In genomic region chr12:1590083-1590979, GRCh38 we compare ENCODE assay signal across 8 cellular contexts. TPM values are rescaled to one million over a fixed set of nuclear protein-coding genes. Genes with fewer than 3 reads are reported as not detected.
DNase-seq lines count a peak whose midpoint lies in the region; ATAC-seq, FAIRE-seq and TF ChIP-seq lines count a peak whose summit lies in the region.

No MANE protein-coding gene starts in this region.

- ATAC-seq in activated T-cell treated with anti-CD3 and anti-CD28 coated beads, Interleukin-2, amount 50 U/mL, for 4 hours, result no peak
- ATAC-seq in HepG2 (no peak), HG02610 (IDR thresholded peaks at IDR 0.05; ENCODE audit: unreplicated experiment) (no peak), GM21717 (IDR thresholded peaks at IDR 0.05; ENCODE audit: unreplicated experiment) (no peak)

- TF ChIP-seq RAD21 in HepG2 (CRISPR knock-in tag; IDR thresholded peaks at IDR 0.05), result no peak

- H3K27me3 Mint-ChIP-seq in activated T-cell treated with anti-CD3 and anti-CD28 coated beads, Interleukin-2, amount 50 U/mL, for 4 hours (ENCODE audit: low read depth), result no peaks in the 10 kb centered on the region

- peak overlapping the region; percentile 95 for H3K4me3 Mint-ChIP-seq in activated T-cell treated with anti-CD3 and anti-CD28 coated beads, Interleukin-2, amount 50 U/mL, for 4 hours

- TF ChIP-seq CTCF in HepG2 (CRISPR knock-in tag; IDR thresholded peaks at IDR 0.05) (no peak), thyroid gland (IDR thresholded peaks at IDR 0.05) (no peak)

- peaks cover 11% of the 10 kb centered on the region for H3K36me3 Mint-ChIP-seq in activated T-cell treated with anti-CD3 and anti-CD28 coated beads, Interleukin-2, amount 50 U/mL, for 4 hours (ENCODE audit: insufficient read depth)

- peaks cover 43% of the 10 kb centered on the region for H3K4me1 ChIP-seq in HepG2 (ENCODE audit: insufficient read depth, low read length)
- peaks cover 51 to 56% of the 10 kb centered on the region in 2 donors for H3K4me1 ChIP-seq in thyroid gland

- no peaks in the 10 kb centered on the region for H3K36me3 ChIP-seq in HepG2 (replicated peaks in 1 of 2; ENCODE audit: control insufficient read depth in 1 of 2, insufficient read depth in 2 of 2, low read length in 2 of 2)
- no peaks in the 10 kb centered on the region for H3K36me3 ChIP-seq in thyroid gland

- no peaks in the 10 kb centered on the region for H3K9me3 Mint-ChIP-seq in activated T-cell treated with anti-CD3 and anti-CD28 coated beads, Interleukin-2, amount 50 U/mL, for 4 hours

- H2AFZ ChIP-seq in HepG2 (ENCODE audit: low read length), result no peak overlapping the region

- POLR2A ChIA-PET in HepG2 (lab: Yijun Ruan, JAX), result no interaction called here

- H3K4me1 Mint-ChIP-seq in activated T-cell treated with anti-CD3 and anti-CD28 coated beads, Interleukin-2, amount 50 U/mL, for 4 hours (ENCODE audit: low read depth), result peaks cover 60% of the 10 kb centered on the region

- H3K9me3 ChIP-seq in HepG2 (ENCODE audit: low read length) (no peaks in the 10 kb centered on the region), thyroid gland (no peaks in the 10 kb centered on the region)

- DNase-seq in activated T-cell treated with anti-CD3 and anti-CD28 coated beads, Interleukin-2, amount 50 U/mL, for 4 hours, result no peak
- DNase-seq in activated T-cell treated with anti-CD3 and anti-CD28 coated beads for 4 hours, result no peak
- peak in 41 of 61 donors; percentile 13 to 63 (median 40) for DNase-seq in caudate nucleus (lab: John Stamatoyannopoulos, UW)
- DNase-seq in HepG2 (ENCODE audit: low spot score), result no peak
- peak; percentile 66 to 69 for DNase-seq in thyroid gland
- no peak for DNase-seq in kidney glomerular epithelial cell (lab: John Stamatoyannopoulos, UW)

- 92% methylated on average over 12 of the region's 12 CpGs for WGBS in HepG2 (ENCODE audit: low lambda C conversion rate)
- WGBS in thyroid gland, 2 donors, result 12 to 14% methylated on average over 12 of the region's 12 CpGs

- no TSS peak for BruUV-seq in HepG2 (replicated peaks; lab: Mats Ljungman, UMichigan)

- H3K27me3 ChIP-seq in HepG2 (ENCODE audit: control insufficient read depth in 1 of 2, insufficient read depth in 2 of 2, low read length in 2 of 2), result no peaks in the 10 kb centered on the region; a peak in 1 of 5 replicates
- H3K27me3 ChIP-seq in thyroid gland, result no peaks in the 10 kb centered on the region

- peaks cover 26% of the 10 kb centered on the region for H3K79me2 ChIP-seq in HepG2 (ENCODE audit: insufficient read depth, low read length)

- H4K20me1 ChIP-seq in HepG2 (ENCODE audit: insufficient read depth, low read length), result peaks cover 17% of the 10 kb centered on the region; the same call in 1 of the 2 replicates

- in situ Hi-C loops in HepG2 (cut with HindIII; ENCODE audit: extremely low pct_ligation_motif_present, low pct_unique_long_range_greater_than_20kb), result loop anchor here (5.0 to 25.0 kb wide), 2 partner anchors 73 to 1028 kb away; no protein-coding TSS in a partner anchor

- CTCF ChIA-PET in HepG2 (lab: Yijun Ruan, JAX; ENCODE audit: low intra/inter-chr PET ratio, low total read pairs), result no interaction called here

- intact Hi-C loops in HepG2 (cut with micrococcal nuclease; ENCODE audit: unreplicated experiment) (no loop called here), thyroid gland (cut with DNase I) (no loop called here)

- peak overlapping the region; percentile 76 for H3K27ac ChIP-seq in caudate nucleus (ENCODE audit: low read depth, low read length)
- no peak overlapping the region for H3K27ac ChIP-seq in HepG2 (ENCODE audit: extremely low read length, insufficient read depth, low read length)
- H3K27ac ChIP-seq in thyroid gland, result peak overlapping the region; percentile 49 to 66 (median 66)

- no peak for TF ChIP-seq EP300 in HepG2 (IDR thresholded peaks at IDR 0.05; ENCODE audit: low read depth in 2 of 2, low read length in 2 of 2)
- no peak for TF ChIP-seq EP300 in HepG2 (CRISPR knock-in tag; IDR thresholded peaks at IDR 0.05; ENCODE audit: borderline replicate concordance)

- TF ChIP-seq POLR2A in HepG2 (IDR thresholded peaks at IDR 0.05; ENCODE audit: insufficient read depth in 1 of 2, low read depth in 2 of 2, low read length in 2 of 2) (no peak), thyroid gland (IDR thresholded peaks at IDR 0.05) (peak in 1 of 2 donors; percentile 6)

- no peak overlapping the region for H3K9ac ChIP-seq in HepG2 (ENCODE audit: insufficient read depth, low read depth, low read length)

- peak overlapping the region; percentile 20 for H3K4me2 ChIP-seq in HepG2 (ENCODE audit: low read depth, low read length)

- H3K4me3 ChIP-seq in HepG2 (replicated peaks in 1 of 3; ENCODE audit: insufficient read depth in 1 of 3, low read depth in 2 of 3, low read length in 3 of 3) (no peak overlapping the region), thyroid gland (replicated peaks in 1 of 3) (peak overlapping the region in 1 of 3 donors; percentile 9)

- no peak for FAIRE-seq in HepG2 (lab: Jason Lieb, UNC)

TF ChIP-seq in HepG2, 621 proteins besides CTCF, POLR2A, EP300 and RAD21 (continues in another document):
- TF ChIP-seq ZFP90 (CRISPR knock-in tag; IDR thresholded peaks at IDR 0.05; ENCODE audit: borderline replicate concordance) (no peak), ZNF557 (CRISPR knock-in tag; IDR thresholded peaks at IDR 0.05) (no peak), ZNF460 (CRISPR knock-in tag; IDR thresholded peaks at IDR 0.05; ENCODE audit: borderline replicate concordance) (no peak), HINFP (CRISPR knock-in tag; IDR thresholded peaks at IDR 0.05; ENCODE audit: low read depth) (no peak)

RNA-seq across cellular contexts. Expression of gene FBXL14, which starts 4.0 kb away (rescaled TPM):
- total RNA-seq in activated T-cell treated with anti-CD3 and anti-CD28 coated beads, Interleukin-2, amount 50 U/mL, for 4 hours, result 10 to 100 TPM; 22.8 to 25.2 (median 23.7) TPM
- total RNA-seq in HepG2 (2016; rRNA removed; fragmentation: Illumina TruSeq; extraction: Trizol), result 5.5 and 7.0 TPM in 2 replicates
- 1.6 TPM in 2 replicates for total RNA-seq in HepG2 (2016; cell fraction: cytosol; rRNA removed; fragmentation: Illumina TruSeq; extraction: Trizol; ENCODE audit: low read depth)
- 5.8 and 6.3 TPM in 2 replicates for total RNA-seq in HepG2 (2016; cell fraction: insoluble cytoplasmic fraction; rRNA removed; fragmentation: Illumina TruSeq; extraction: Trizol)
- 7.3 and 8.4 TPM in 2 replicates for total RNA-seq in HepG2 (2016; cell fraction: membrane; rRNA removed; fragmentation: Illumina TruSeq; extraction: Trizol)
- 3.5 and 4.2 TPM in 2 replicates for total RNA-seq in HepG2 (2016; cell fraction: nucleus; rRNA removed; fragmentation: Illumina TruSeq; extraction: Trizol)
- 7.2 and 7.4 TPM in 2 replicates for polyA plus RNA-seq in HepG2 (2011; rRNA removed)
- 5.7 and 11.0 TPM in 2 replicates for polyA plus RNA-seq in HepG2 (2011; cell fraction: cytosol; rRNA removed)
- polyA plus RNA-seq in HepG2 (2011; cell fraction: nucleus; rRNA removed), result 4.8 and 5.6 TPM in 2 replicates
- polyA plus RNA-seq in HepG2 (2012), result 1.5 and 3.4 TPM in 2 replicates
- polyA plus RNA-seq in HepG2 (2016; cell fraction: cytosol; fragmentation: Illumina TruSeq; extraction: Trizol; ENCODE audit: low read depth), result 1.3 and 1.5 TPM in 2 replicates
- 4.3 and 4.9 TPM in 2 replicates for polyA plus RNA-seq in HepG2 (2016; cell fraction: insoluble cytoplasmic fraction; fragmentation: Illumina TruSeq; extraction: Trizol; ENCODE audit: low read depth)
- 3.9 and 4.6 TPM in 2 replicates for polyA plus RNA-seq in HepG2 (2016; cell fraction: membrane; fragmentation: Illumina TruSeq; extraction: Trizol; ENCODE audit: low read depth)
- 2.8 and 3.0 TPM in 2 replicates for polyA plus RNA-seq in HepG2 (2016; cell fraction: nucleus; fragmentation: Illumina TruSeq; extraction: Trizol; ENCODE audit: insufficient read depth, low read depth)
- polyA minus RNA-seq in HepG2 (2011; rRNA and poly(A)+ RNA removed; ENCODE audit: low replicate concordance), result 24.9 and 37.9 TPM in 2 replicates
- polyA minus RNA-seq in HepG2 (2011; cell fraction: cytosol; rRNA and poly(A)+ RNA removed), result 5.9 and 9.1 TPM in 2 replicates
- polyA minus RNA-seq in HepG2 (2011; cell fraction: nucleus; rRNA and poly(A)+ RNA removed), result 3.3 and 4.5 TPM in 2 replicates
- 10 to 100 TPM; 14.5 to 30.9 (median 21.4) TPM for total RNA-seq in thyroid gland

RNA-seq across cellular contexts. Expression of gene WNT5B, which starts 38.7 kb away (rescaled TPM):
- total RNA-seq in activated T-cell treated with anti-CD3 and anti-CD28 coated beads, Interleukin-2, amount 50 U/mL, for 4 hours, result under 1 TPM in 1 of 3 donors, not detected in 2; 0.13 TPM
- 0.04 TPM in 1 of 2 replicates, not detected in the other for total RNA-seq in HepG2 (2016; rRNA removed; fragmentation: Illumina TruSeq; extraction: Trizol)
- not detected in 2 replicates for total RNA-seq in HepG2 (2016; cell fraction: cytosol; rRNA removed; fragmentation: Illumina TruSeq; extraction: Trizol; ENCODE audit: low read depth)
- 0.06 TPM in 1 of 2 replicates, not detected in the other for total RNA-seq in HepG2 (2016; cell fraction: insoluble cytoplasmic fraction; rRNA removed; fragmentation: Illumina TruSeq; extraction: Trizol)
- total RNA-seq in HepG2 (2016; cell fraction: membrane; rRNA removed; fragmentation: Illumina TruSeq; extraction: Trizol), result not detected in 2 replicates
- total RNA-seq in HepG2 (2016; cell fraction: nucleus; rRNA removed; fragmentation: Illumina TruSeq; extraction: Trizol), result not detected in 2 replicates
- polyA plus RNA-seq in HepG2 (2011; rRNA removed), result not detected in 2 replicates
- 0.04 TPM in 2 replicates for polyA plus RNA-seq in HepG2 (2011; cell fraction: cytosol; rRNA removed)
- polyA plus RNA-seq in HepG2 (2011; cell fraction: nucleus; rRNA removed), result not detected in 2 replicates
- not detected in 2 replicates for polyA plus RNA-seq in HepG2 (2012)
- polyA plus RNA-seq in HepG2 (2016; cell fraction: cytosol; fragmentation: Illumina TruSeq; extraction: Trizol; ENCODE audit: low read depth), result not detected in 2 replicates
- not detected in 2 replicates for polyA plus RNA-seq in HepG2 (2016; cell fraction: insoluble cytoplasmic fraction; fragmentation: Illumina TruSeq; extraction: Trizol; ENCODE audit: low read depth)
- polyA plus RNA-seq in HepG2 (2016; cell fraction: membrane; fragmentation: Illumina TruSeq; extraction: Trizol; ENCODE audit: low read depth), result not detected in 2 replicates
- not detected in 2 replicates for polyA plus RNA-seq in HepG2 (2016; cell fraction: nucleus; fragmentation: Illumina TruSeq; extraction: Trizol; ENCODE audit: insufficient read depth, low read depth)
- polyA minus RNA-seq in HepG2 (2011; rRNA and poly(A)+ RNA removed; ENCODE audit: low replicate concordance), result not detected in 2 replicates
- polyA minus RNA-seq in HepG2 (2011; cell fraction: cytosol; rRNA and poly(A)+ RNA removed), result not detected in 2 replicates
- not detected in 2 replicates for polyA minus RNA-seq in HepG2 (2011; cell fraction: nucleus; rRNA and poly(A)+ RNA removed)
- 1 to 10 TPM in 1 of 4 donors, under 1 TPM in 3; 0.78 to 4.3 (median 0.95) TPM for total RNA-seq in thyroid gland

Comparison
In these comparisons a context has a peak if more than half of its experiments do, and no peak if none do; other contexts are left out.
1. DNase-seq: peak in caudate nucleus (41 of 61) and thyroid gland (2 of 2); none in activated T-cell treated with anti-CD3 and anti-CD28 coated beads, Interleukin-2, amount 50 U/mL, for 4 hours (single experiment), activated T-cell treated with anti-CD3 and anti-CD28 coated beads for 4 hours (single experiment), HepG2 (single experiment) and kidney glomerular epithelial cell (single experiment).